9 cellular contexts compared by ENCODE assay signal in genomic region chrX:129953334-129953648, GRCh38. TPM values are rescaled to one million over a fixed set of nuclear protein-coding genes. Genes with fewer than 3 reads are reported as not detected.
A peak's percentile ranks its signal among the peaks of the same experiment; 100 is the strongest.
DNase-seq lines count a peak whose midpoint lies in the region; TF ChIP-seq lines count a peak whose summit lies in the region.
"Had no signal": no experiment of that assay in that cellular context is flagged by ENCODE, and none has a peak within 500 bp of the region (broad histone marks: within the 10 kb centered on the region; RNA-seq: fewer than 3 reads in every experiment).

No MANE protein-coding gene starts in this region.

- no peak overlapping the region for H3K4me3 Mint-ChIP-seq in chondrocyte (ENCODE audit: unreplicated experiment)
- H3K4me3 Mint-ChIP-seq in nephron progenitor cell = peak overlapping the region; percentile 54

- H4K20me1 ChIP-seq in BLaER1 treated with 17β-estradiol and CSF1 and Interleukin-3, amounts not matched to agents 10 nM and 100 nM = no peaks in the 10 kb centered on the region

- H3K4me1 ChIP-seq in BLaER1 treated with 17β-estradiol and CSF1 and Interleukin-3, amounts not matched to agents 10 nM and 100 nM = peaks cover 8 to 58% (median 50%) of the 10 kb centered on the region in 10 experiments
- peaks cover 19% of the 10 kb centered on the region for H3K4me1 ChIP-seq in HUES48 (ENCODE audit: control insufficient read depth, insufficient read depth, low read length)

- peak overlapping the region; percentile 56 to 80 (median 72); a peak in 21 of 22 replicates for H3K4me2 ChIP-seq in BLaER1 treated with 17β-estradiol and CSF1 and Interleukin-3, amounts not matched to agents 10 nM and 100 nM

- H3K27ac Mint-ChIP-seq in chondrocyte (ENCODE audit: unreplicated experiment) (peak overlapping the region; percentile 2), nephron progenitor cell (no peak overlapping the region)

- TF ChIP-seq CTCF in chondrocyte (IDR thresholded peaks at IDR 0.05) (no peak), nephron progenitor cell (IDR thresholded peaks at IDR 0.05) (no peak)

- no peaks in the 10 kb centered on the region for H3K9me3 Mint-ChIP-seq in chondrocyte (ENCODE audit: low read depth)
- peaks cover 43% of the 10 kb centered on the region for H3K9me3 Mint-ChIP-seq in nephron progenitor cell

- H3K36me3 Mint-ChIP-seq in chondrocyte (ENCODE audit: low read depth) (no peaks in the 10 kb centered on the region), nephron progenitor cell (ENCODE audit: low read depth) (peaks cover 4% of the 10 kb centered on the region)

- H3K9ac ChIP-seq in BLaER1 treated with 17β-estradiol and CSF1 and Interleukin-3, amounts not matched to agents 10 nM and 100 nM = peak overlapping the region in 8 of 11 experiments; percentile 66 to 78 (median 72); a peak in 13 of 22 replicates
- no peak overlapping the region for H3K9ac ChIP-seq in HUES48 (ENCODE audit: low read depth, low read length)

- H3K27ac ChIP-seq in BLaER1 treated with 17β-estradiol and CSF1 and Interleukin-3, amounts not matched to agents 10 nM and 100 nM = peak overlapping the region in 9 of 11 experiments; percentile 51 to 81 (median 69); a peak in 13 of 22 replicates
- peak overlapping the region; percentile 0 for H3K27ac ChIP-seq in HUES48 (ENCODE audit: low read depth, low read length)

- no peak for DNase-seq in chondrocyte (ENCODE audit: low spot score)
- no peak for DNase-seq in nephron progenitor cell
- DNase-seq in KBM-7 = no peak
- no peak for DNase-seq in DMS 273 treated with DMSO at 0.1 percent for 48 hours (lab: John Stamatoyannopoulos, UW)
- DNase-seq in cortex of kidney (lab: John Stamatoyannopoulos, UW) = no peak
- DNase-seq in stimulated activated naive CD4-positive, alpha-beta T cell treated with Interleukin-2 at 50 U/mL for 16 hours (lab: John Stamatoyannopoulos, UW) = no peak
- DNase-seq: NK-92 treated with Interleukin-12 subunit alpha and Interleukin-12 subunit beta, amount 100 ng/mL, for 24 hours had no signal

- peaks cover 4% of the 10 kb centered on the region for H3K4me1 Mint-ChIP-seq in chondrocyte (ENCODE audit: low read depth)
- H3K4me1 Mint-ChIP-seq in nephron progenitor cell = peaks cover 54% of the 10 kb centered on the region

- H3K27me3 ChIP-seq in BLaER1 treated with 17β-estradiol and CSF1 and Interleukin-3, amounts not matched to agents 10 nM and 100 nM = peaks cover 6 to 76% (median 44%) of the 10 kb centered on the region in 11 experiments; a peak in 20 of 22 replicates
- H3K27me3 ChIP-seq in HUES48 (ENCODE audit: control insufficient read depth, insufficient read depth, low read length) = peaks cover 83% of the 10 kb centered on the region

- H3K27me3 Mint-ChIP-seq in chondrocyte (ENCODE audit: low read depth) = no peaks in the 10 kb centered on the region
- peaks cover 12% of the 10 kb centered on the region for H3K27me3 Mint-ChIP-seq in nephron progenitor cell (ENCODE audit: low read depth, poor library complexity)

- in situ Hi-C loops in KBM-7 (cut with MboI; ENCODE audit: low pct_unique_long_range_greater_than_20kb, low sequenced_read_pairs) = no loop called here

- peak overlapping the region; percentile 37 to 62 (median 50); a peak in 19 of 20 replicates for H3K4me3 ChIP-seq in BLaER1 treated with 17β-estradiol and CSF1 and Interleukin-3, amounts not matched to agents 10 nM and 100 nM
- peak overlapping the region; percentile 64 for H3K4me3 ChIP-seq in HUES48 (ENCODE audit: low read depth, low read length)

- H3K9me3 ChIP-seq in BLaER1 treated with 17β-estradiol and CSF1 and Interleukin-3, amounts not matched to agents 10 nM and 100 nM (replicated peaks in 1 of 11) = peaks cover 0 to 7% (median 0%) of the 10 kb centered on the region in 11 experiments; a peak in 1 of 22 replicates
- H3K9me3 ChIP-seq in HUES48 (ENCODE audit: control insufficient read depth, insufficient read depth, low read length) = no peaks in the 10 kb centered on the region; the same call in 1 of the 2 replicates

- no peaks in the 10 kb centered on the region for H3K36me3 ChIP-seq in BLaER1 treated with 17β-estradiol and CSF1 and Interleukin-3, amounts not matched to agents 10 nM and 100 nM
- no peaks in the 10 kb centered on the region for H3K36me3 ChIP-seq in HUES48 (ENCODE audit: control insufficient read depth, insufficient read depth, low read length)

RNA-seq across cellular contexts. Expression of gene BCORL1, which starts 29.1 kb away (rescaled TPM):
- 19.7 to 20.6 TPM (median 20.0 TPM) in 3 replicates for total RNA-seq in chondrocyte

RNA-seq across cellular contexts. Expression of gene UTP14A, which starts 47.3 kb away (rescaled TPM):
- total RNA-seq in chondrocyte = 13.9 to 17.0 TPM (median 14.2 TPM) in 3 replicates
